Comparison of ENCODE assay signal across 14 cellular contexts in the genomic region with DNA sequence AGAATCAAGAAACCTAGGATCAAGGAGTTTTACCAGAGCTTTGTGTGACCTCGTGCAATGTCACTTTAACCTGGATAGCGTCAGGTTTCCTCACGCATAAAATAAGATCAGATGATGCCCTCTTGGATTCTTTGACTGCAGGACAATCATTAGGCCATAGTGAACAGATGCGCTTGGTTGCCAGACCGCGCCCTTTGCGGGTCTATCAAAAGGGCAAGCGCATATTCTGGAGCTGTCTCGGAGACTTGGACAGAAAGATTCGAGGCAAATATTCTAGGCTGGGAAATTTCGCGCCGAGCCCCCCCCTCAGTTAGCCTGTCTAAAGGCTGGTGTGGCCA.
DNase-seq lines count a peak whose midpoint lies in the region; ATAC-seq and TF ChIP-seq lines count a peak whose summit lies in the region.
"Had no signal": no experiment of that assay in that cellular context is flagged by ENCODE, and none has a peak within 500 bp of the region (broad histone marks: within the 10 kb centered on the region; RNA-seq: fewer than 3 reads in every experiment).

No MANE protein-coding gene starts in this region.

- ATAC-seq in GM21526 (IDR thresholded peaks at IDR 0.05; ENCODE audit: low FRiP score, unreplicated experiment) (no peak), HG03097 (IDR thresholded peaks at IDR 0.05; ENCODE audit: low FRiP score, unreplicated experiment) (no peak)

- DNase-seq in fibroblast of the aortic adventitia (ENCODE audit: low read depth), result no peak
- DNase-seq in globus pallidus (ENCODE audit: low spot score), result no peak
- DNase-seq in NCI-H187 treated with DMSO at 0.1 percent for 48 hours (lab: John Stamatoyannopoulos, UW), result no peak
- DNase-seq: activated T-cell treated with anti-CD3 and anti-CD28 coated beads for 4 hours, AML-193, NCI-H748 treated with DMSO at 0.1 percent for 48 hours, SHP77 had no signal

- H3K4me3 ChIP-seq in BLaER1, result peak overlapping the region; percentile 57
- peak overlapping the region; percentile 52 for H3K4me3 ChIP-seq in HUES6 (ENCODE audit: low read depth, low read length)
- peak overlapping the region; percentile 59 for H3K4me3 ChIP-seq in fibroblast of the aortic adventitia (ENCODE audit: low read depth, low read length)
- peak overlapping the region; percentile 50 for H3K4me3 ChIP-seq in neural cell (ENCODE audit: low read length)

- H3K9me3 ChIP-seq in BLaER1, result peaks cover 13% of the 10 kb centered on the region
- H3K9me3 ChIP-seq in HUES6 (ENCODE audit: control insufficient read depth, insufficient read depth, low read depth, low read length), result no peaks in the 10 kb centered on the region
- no peaks in the 10 kb centered on the region for H3K9me3 ChIP-seq in neural cell (ENCODE audit: low read length)

- H3K27ac ChIP-seq in BLaER1 (no peak overlapping the region), HUES6 (ENCODE audit: low read depth, low read length) (no peak overlapping the region), neural cell (ENCODE audit: low read length) (no peak overlapping the region)
- H3K27ac ChIP-seq: skin epidermis, VCaP had no signal

- H3K4me2 ChIP-seq in BLaER1 (peak overlapping the region; percentile 96), neural cell (ENCODE audit: low read length) (no peak overlapping the region)

- H3K36me3 ChIP-seq in BLaER1 (no peaks in the 10 kb centered on the region), HUES6 (ENCODE audit: control insufficient read depth, insufficient read depth, low read length) (no peaks in the 10 kb centered on the region), neural cell (ENCODE audit: insufficient read depth, low read length) (no peaks in the 10 kb centered on the region)

- no peak for TF ChIP-seq RAD21 in neural cell (conservative IDR thresholded peaks at IDR 0.05)

- no peak for TF ChIP-seq EP300 in neural cell (conservative IDR thresholded peaks at IDR 0.05; ENCODE audit: poor library complexity, severe bottlenecking)

- H3K4me1 ChIP-seq in BLaER1 (peaks cover 29% of the 10 kb centered on the region), HUES6 (ENCODE audit: control insufficient read depth, insufficient read depth, low read length) (peaks cover 37% of the 10 kb centered on the region)

- H3K9me2 ChIP-seq in neural cell (ENCODE audit: insufficient read depth, low read length), result no peaks in the 10 kb centered on the region

- peaks cover 16% of the 10 kb centered on the region for H4K20me1 ChIP-seq in BLaER1
- H4K20me1 ChIP-seq in neural cell (ENCODE audit: insufficient read depth), result no peaks in the 10 kb centered on the region

- H3K9ac ChIP-seq in BLaER1, result no peak overlapping the region
- peak overlapping the region; percentile 40 for H3K9ac ChIP-seq in HUES6 (ENCODE audit: low read length)
- no peak overlapping the region for H3K9ac ChIP-seq in neural cell (ENCODE audit: low read length)

- no peak for TF ChIP-seq CTCF in fibroblast of the aortic adventitia (IDR thresholded peaks at IDR 0.05; ENCODE audit: insufficient read depth, low read length)
- TF ChIP-seq CTCF in neural cell (IDR thresholded peaks at IDR 0.05; ENCODE audit: poor library complexity, severe bottlenecking), result no peak

- no peak overlapping the region for H2AFZ ChIP-seq in neural cell (ENCODE audit: low read depth, low read length)

- no peaks in the 10 kb centered on the region for H3K79me2 ChIP-seq in neural cell (replicated peaks; ENCODE audit: insufficient read depth, low read length)

- H3F3A ChIP-seq in neural cell (ENCODE audit: insufficient read depth, low read length, poor library complexity, severe bottlenecking), result no peaks in the 10 kb centered on the region

- H3K27me3 ChIP-seq in BLaER1 (peaks cover 66% of the 10 kb centered on the region), HUES6 (ENCODE audit: control insufficient read depth, insufficient read depth, low read length) (peaks cover 97% of the 10 kb centered on the region), neural cell (ENCODE audit: insufficient read depth, low read depth, low read length) (peaks cover 99% of the 10 kb centered on the region)

TF ChIP-seq in neural cell, 6 proteins besides CTCF, POLR2A, EP300 and RAD21:
- no peak for TF ChIP-seq REST (IDR thresholded peaks at IDR 0.05; ENCODE audit: borderline replicate concordance)
- TF ChIP-seq POLR2AphosphoS5 (IDR thresholded peaks at IDR 0.05), result peak; percentile 22
